26 cellular contexts compared by ENCODE assay signal in the genomic region with DNA sequence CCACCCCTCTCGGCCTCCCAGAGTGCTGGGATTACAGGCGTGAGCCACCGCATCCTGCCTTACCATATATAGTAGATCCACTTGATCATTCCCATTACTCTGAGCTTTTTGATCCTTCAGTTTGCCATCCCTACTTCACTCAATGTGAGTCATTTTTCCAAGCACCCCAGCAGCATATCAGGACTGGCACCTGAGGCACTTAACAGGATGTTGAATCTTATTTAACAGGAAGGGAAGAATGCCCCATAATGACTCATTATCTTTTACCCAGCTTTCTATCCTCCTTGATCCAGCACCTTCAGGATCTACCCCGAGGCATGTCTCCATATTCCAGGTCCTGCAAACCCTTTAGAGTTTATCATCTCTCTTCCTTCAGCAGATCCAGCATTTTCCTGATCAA.
"Had no signal": no experiment of that assay in that cellular context is flagged by ENCODE, and none has a peak within 500 bp of the region (broad histone marks: within the 10 kb centered on the region; RNA-seq: fewer than 3 reads in every experiment).

No MANE protein-coding gene starts in this region.

- H3K27ac ChIP-seq: epithelial cell of prostate, gastroesophageal sphincter, heart left ventricle, hepatocyte, psoas muscle, sigmoid colon, stomach, thyroid gland, vagina had no signal

- H3K4me2 ChIP-seq: hepatocyte had no signal

- H3K27me3 ChIP-seq: gastroesophageal sphincter, hepatocyte, sigmoid colon, stomach, thyroid gland, vagina had no signal

- H3K4me1 ChIP-seq: heart left ventricle, psoas muscle, thyroid gland, vagina had no signal

- H3K79me2 ChIP-seq: hepatocyte had no signal

- H3K4me3 ChIP-seq: gastroesophageal sphincter, heart left ventricle, hepatocyte, lung, psoas muscle, sigmoid colon, stomach, thyroid gland, vagina had no signal

- ATAC-seq: esophagus mucosa; gastroesophageal sphincter; heart left ventricle; left lobe of liver; naive thymus-derived CD4-positive, alpha-beta T cell; psoas muscle; right cardiac atrium; stimulated activated effector memory CD8-positive, alpha-beta T cell treated with anti-CD3 and anti-CD28 coated beads, Interleukin-12 subunit alpha, Interleukin-12 subunit beta, amount 100 ng/mL, for 72 hours had no signal

- H3K36me3 ChIP-seq: gastroesophageal sphincter, heart left ventricle, sigmoid colon, stomach, thyroid gland, vagina had no signal

- DNase-seq: effector CD8-positive, alpha-beta T cell; endodermal cell; foreskin fibroblast; heart left ventricle; kidney; mesenchymal stem cell; midbrain; naive thymus-derived CD4-positive, alpha-beta T cell; nucleus accumbens; posterior cingulate gyrus; psoas muscle; right cardiac atrium; sigmoid colon; stimulated activated CD4-positive, alpha-beta T cell treated with anti-CD3 and anti-CD28 coated beads, Interleukin-2, amount 100 ng/mL, for 24 hours; stimulated activated CD4-positive, alpha-beta T cell treated with anti-CD3 and anti-CD28 coated beads, Interleukin-4, amount 100 ng/mL, for 24 hours; stimulated activated naive CD4-positive, alpha-beta T cell treated with Interleukin-2 at 50 U/mL for 16 hours; stomach; thyroid gland had no signal
